11 cellular contexts compared by ENCODE assay signal in the genomic region with DNA sequence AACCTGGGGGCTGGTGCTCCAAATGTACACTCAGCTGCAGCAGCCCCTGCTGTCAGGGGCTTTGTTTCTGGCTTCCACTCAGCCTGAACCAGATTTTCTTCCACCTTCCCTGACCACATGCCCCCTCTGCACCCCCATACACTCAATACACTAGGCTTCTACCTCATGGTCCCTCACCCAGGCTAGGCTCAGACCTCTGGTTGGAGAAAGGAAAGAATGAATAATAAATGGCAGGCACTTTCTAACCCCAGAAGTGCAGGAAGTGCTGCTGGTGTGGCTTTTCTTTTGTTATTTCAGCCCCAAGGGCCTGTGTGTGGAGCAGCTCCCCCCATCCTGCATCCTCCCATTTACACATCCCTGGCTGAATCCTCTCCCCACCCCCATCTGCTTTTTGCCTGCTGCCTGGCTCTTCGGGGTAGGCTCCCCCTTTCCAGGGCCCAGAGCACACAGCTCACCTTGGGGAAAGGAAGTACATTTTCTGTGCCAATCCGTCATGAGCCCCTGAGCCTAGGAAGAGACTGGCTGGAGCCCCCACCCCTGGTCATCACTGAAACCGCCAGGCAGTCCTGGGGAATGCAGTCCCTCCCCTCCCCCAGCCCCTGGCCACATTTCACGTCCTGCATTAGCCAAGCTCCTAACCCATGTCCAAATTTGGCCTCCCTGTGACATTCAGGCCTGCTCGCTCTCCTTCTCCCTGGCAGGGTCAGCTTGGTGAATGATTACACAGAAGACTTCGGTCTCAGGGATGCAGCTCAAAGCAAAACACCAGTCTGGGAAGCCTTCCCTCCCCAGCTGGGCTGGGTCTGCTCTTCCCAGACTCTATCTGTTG. TPM values are rescaled to one million over a fixed set of nuclear protein-coding genes. Genes with fewer than 3 reads are reported as not detected.
DNase-seq lines count a peak whose midpoint lies in the region; ATAC-seq and TF ChIP-seq lines count a peak whose summit lies in the region.
"Had no signal": no experiment of that assay in that cellular context is flagged by ENCODE, and none has a peak within 500 bp of the region (broad histone marks: within the 10 kb centered on the region; RNA-seq: fewer than 3 reads in every experiment).

No MANE protein-coding gene starts in this region.

- DNase-seq in DMS153 (lab: John Stamatoyannopoulos, UW) (peak; percentile 41), NB4 (ENCODE audit: low read depth) (peak; percentile 90), cardiac muscle cell (ENCODE audit: low read depth in 1 of 2, low spot score in 1 of 2) (peak; percentile 25 to 90), natural killer cell (no peak), middle frontal gyrus (ENCODE audit: extremely low spot score, low spot score) (no peak), MCF 10A (ENCODE audit: unreplicated experiment) (no peak), mucosa of descending colon (no peak)
- DNase-seq: COR-L47; NCI-H1092; stimulated activated CD8-positive, alpha-beta memory T cell treated with anti-CD3 and anti-CD28 coated beads, Interleukin-4, amount 100 ng/mL, for 48 hours had no signal

- H3K4me3 Mint-ChIP-seq in natural killer cell (peak overlapping the region; percentile 40), MCF 10A (ENCODE audit: unreplicated experiment) (no peak overlapping the region)

- POLR2A ChIA-PET in MCF 10A (lab: Yijun Ruan, JAX) = no interaction called here

- H3K4me3 ChIP-seq in NB4 (ENCODE audit: low read depth, low read length) = peak overlapping the region; percentile 68
- no peak overlapping the region for H3K4me3 ChIP-seq in cardiac muscle cell
- no peak overlapping the region for H3K4me3 ChIP-seq in mucosa of descending colon

- peaks cover 28 to 44% of the 10 kb centered on the region in 2 donors for H3K27me3 Mint-ChIP-seq in natural killer cell (ENCODE audit: low read depth in 2 of 2)
- no peaks in the 10 kb centered on the region for H3K27me3 Mint-ChIP-seq in MCF 10A (ENCODE audit: insufficient read depth, unreplicated experiment)

- BruUV-seq in MCF 10A (replicated peaks; lab: Mats Ljungman, UMichigan) = no TSS peak

- H3K9me3 ChIP-seq in cardiac muscle cell (ENCODE audit: low read depth) (no peaks in the 10 kb centered on the region), mucosa of descending colon (no peaks in the 10 kb centered on the region)

- H3K9me3 Mint-ChIP-seq in natural killer cell = no peaks in the 10 kb centered on the region
- H3K9me3 Mint-ChIP-seq in MCF 10A (ENCODE audit: unreplicated experiment) = no peaks in the 10 kb centered on the region

- no peak for TF ChIP-seq CTCF in NB4 (IDR thresholded peaks at IDR 0.05; ENCODE audit: low read depth, low read length)
- no peak for TF ChIP-seq CTCF in cardiac muscle cell (IDR thresholded peaks at IDR 0.05; ENCODE audit: low read depth, low read length)
- TF ChIP-seq CTCF in natural killer cell (IDR thresholded peaks at IDR 0.05) = no peak
- no peak for TF ChIP-seq CTCF in MCF 10A (IDR thresholded peaks at IDR 0.05; ENCODE audit: unreplicated experiment)
- no peak for TF ChIP-seq CTCF in mucosa of descending colon (IDR thresholded peaks at IDR 0.05)

- H3K36me3 ChIP-seq in cardiac muscle cell (no peaks in the 10 kb centered on the region), mucosa of descending colon (ENCODE audit: low read depth) (no peaks in the 10 kb centered on the region)

- H3K4me1 ChIP-seq in cardiac muscle cell (ENCODE audit: low read depth) (peaks cover 58% of the 10 kb centered on the region), mucosa of descending colon (ENCODE audit: low read depth) (peaks cover 7% of the 10 kb centered on the region)

- CTCF ChIA-PET in MCF 10A (lab: Yijun Ruan, JAX) = interaction anchor here (1.7 to 2.2 kb wide), 2 partner anchors 57 to 156 kb away, joined by 3 to 5 read pairs; no protein-coding TSS in a partner anchor

- H3K27ac ChIP-seq in cardiac muscle cell = peak overlapping the region; percentile 99

- H3K36me3 Mint-ChIP-seq in natural killer cell = no peaks in the 10 kb centered on the region
- H3K36me3 Mint-ChIP-seq in MCF 10A (ENCODE audit: insufficient read depth, unreplicated experiment) = peaks cover 6% of the 10 kb centered on the region

- H3K27ac Mint-ChIP-seq in natural killer cell (no peak overlapping the region), MCF 10A (ENCODE audit: low read depth, unreplicated experiment) (no peak overlapping the region)

- H3K27me3 ChIP-seq in cardiac muscle cell = no peaks in the 10 kb centered on the region

- intact Hi-C loops in natural killer cell (cut with micrococcal nuclease) (no loop called here), MCF 10A (cut with micrococcal nuclease) (no loop called here), mucosa of descending colon (cut with DNase I, micrococcal nuclease) (no loop called here)

- TF ChIP-seq POLR2A in NB4 (IDR thresholded peaks at IDR 0.05; ENCODE audit: extremely low read depth, insufficient read length) = no peak

- peaks cover 25 to 53% of the 10 kb centered on the region in 2 donors for H3K4me1 Mint-ChIP-seq in natural killer cell
- peaks cover 31% of the 10 kb centered on the region for H3K4me1 Mint-ChIP-seq in MCF 10A (ENCODE audit: insufficient read depth, unreplicated experiment)

- ATAC-seq in natural killer cell = no peak
- no peak for ATAC-seq in GM18873 (IDR thresholded peaks at IDR 0.05; ENCODE audit: low FRiP score, unreplicated experiment)
- no peak for ATAC-seq in mucosa of descending colon

RNA-seq across cellular contexts. Expression of a gene that starts 2.6 kb away (rescaled TPM):
- 44.4 and 57.4 TPM in 2 replicates for total RNA-seq in cardiac muscle cell
- polyA plus RNA-seq in cardiac muscle cell = 34.6 and 40.9 TPM in 2 replicates
- total RNA-seq in natural killer cell = 10 to 100 TPM; 11.4 to 19.5 (median 12.4) TPM
- 2.0 and 2.1 TPM in 2 replicates for total RNA-seq in MCF 10A (2022)
- 10 to 100 TPM in 1 of 3 donors, 1 to 10 TPM in 2; 2.0 to 19.4 (median 6.8) TPM for total RNA-seq in mucosa of descending colon

Comparison
In these comparisons a context has a peak if more than half of its experiments do, and no peak if none do; other contexts are left out.
1. DNase-seq: peak in DMS153 (single experiment), NB4 (single experiment) and cardiac muscle cell (2 of 2); none in natural killer cell (single experiment), middle frontal gyrus (single experiment), MCF 10A (single experiment) and mucosa of descending colon (0 of 3).